ENCODE assay signal across 28 cellular contexts in genomic region chr2:65043001-65043400, GRCh38.
"Had no signal": no experiment of that assay in that cellular context is flagged by ENCODE, and none has a peak within 500 bp of the region (broad histone marks: within the 10 kb centered on the region; RNA-seq: fewer than 3 reads in every experiment).

No MANE protein-coding gene starts in this region.

- H3K27ac ChIP-seq: body of pancreas, esophagus muscularis mucosa, neutrophil, ovary, tibial nerve had no signal

- H3K9me3 ChIP-seq: body of pancreas, esophagus muscularis mucosa, neutrophil, ovary had no signal

- H3K27me3 ChIP-seq: adrenal gland, body of pancreas, esophagus muscularis mucosa, neutrophil, ovary, tibial nerve had no signal

- H3K4me1 ChIP-seq: body of pancreas had no signal

- DNase-seq: activated CD4-positive, alpha-beta T cell treated with anti-CD3 and anti-CD28 coated beads for 4 hours; activated CD4-positive, alpha-beta T cell treated with anti-CD3 and anti-CD28 coated beads, Interleukin-2, amount 50 U/mL, for 48 hours; activated CD4-positive, CD25-positive, alpha-beta regulatory T cell; activated CD8-positive, alpha-beta memory T cell treated with anti-CD3 and anti-CD28 coated beads for 24 hours; activated effector memory CD4-positive, alpha-beta T cell treated with Interleukin-2 at 50 U/mL for 16 hours; activated naive CD4-positive, alpha-beta T cell treated with Interleukin-2 at 50 U/mL for 16 hours; activated naive CD8-positive, alpha-beta T cell treated with anti-CD3 and anti-CD28 coated beads for 36 hours; adrenal gland; aorta; body of pancreas; cortex of kidney; foreskin melanocyte; glutamatergic neuron; hypothalamus; immature natural killer cell; kidney; ovary; retina; stimulated activated CD4-positive, alpha-beta T cell treated with anti-CD3 and anti-CD28 coated beads, Interleukin-15, amount 100 ng/mL, for 24 hours; stimulated activated naive CD4-positive, alpha-beta T cell treated with Interleukin-2 at 50 U/mL for 16 hours; T-helper 2 cell had no signal

- H3K4me3 Mint-ChIP-seq: activated naive CD8-positive, alpha-beta T cell treated with anti-CD3 and anti-CD28 coated beads for 36 hours; immature natural killer cell; nephron had no signal

- H3K27ac Mint-ChIP-seq: activated naive CD8-positive, alpha-beta T cell treated with anti-CD3 and anti-CD28 coated beads for 36 hours; immature natural killer cell; progenitor cell of endocrine pancreas had no signal

- ATAC-seq: body of pancreas had no signal

- H3K4me1 Mint-ChIP-seq: nephron had no signal

- H3K27me3 Mint-ChIP-seq: activated naive CD8-positive, alpha-beta T cell treated with anti-CD3 and anti-CD28 coated beads for 36 hours; progenitor cell of endocrine pancreas had no signal

- H3K4me3 ChIP-seq: adrenal gland, body of pancreas, esophagus muscularis mucosa, lung, ovary, smooth muscle cell, tibial nerve had no signal
